Comparison of ENCODE assay signal across 1 cellular context in genomic region chr17:82325286-82326180, GRCh38.
TF ChIP-seq lines count a peak whose summit lies in the region.

No MANE protein-coding gene starts in this region.

TF ChIP-seq in HepG2, 621 proteins besides CTCF, POLR2A, EP300 and RAD21 (continued from another document and continues in another):
- TF ChIP-seq ZBTB39 (CRISPR knock-in tag; IDR thresholded peaks at IDR 0.05) (0 out of 2 replicates have a peak, but pooled peaks have one; percentile 69), STAT6 (CRISPR knock-in tag; IDR thresholded peaks at IDR 0.05; ENCODE audit: borderline replicate concordance) (no peak), ZNF512B (CRISPR knock-in tag; IDR thresholded peaks at IDR 0.05; ENCODE audit: borderline replicate concordance) (peak; percentile 91; the same call in 1 of the 2 replicates), ZNF780A (CRISPR knock-in tag; IDR thresholded peaks at IDR 0.05) (peak; percentile 80; the same call in 1 of the 2 replicates), SAFB2 (CRISPR knock-in tag; IDR thresholded peaks at IDR 0.05; ENCODE audit: borderline replicate concordance, low read depth) (no peak), LBX2 (CRISPR knock-in tag; IDR thresholded peaks at IDR 0.05; ENCODE audit: borderline replicate concordance) (no peak; the same call in none of the 2 replicates), ZBTB44 (CRISPR knock-in tag; IDR thresholded peaks at IDR 0.05) (no peak), SP5 (CRISPR knock-in tag; IDR thresholded peaks at IDR 0.05; ENCODE audit: borderline replicate concordance, low read depth) (peak; percentile 83), ZHX1 (CRISPR knock-in tag; IDR thresholded peaks at IDR 0.05; ENCODE audit: low read depth) (peak; percentile 90), ZNF280B (CRISPR knock-in tag; IDR thresholded peaks at IDR 0.05; ENCODE audit: borderline replicate concordance) (peak; percentile 87), TAF1 (CRISPR knock-in tag; IDR thresholded peaks at IDR 0.05) (peak; percentile 44; the same call in 1 of the 2 replicates), ARHGAP35 (CRISPR knock-in tag; IDR thresholded peaks at IDR 0.05; ENCODE audit: borderline replicate concordance) (peak; percentile 49), IKZF4 (CRISPR knock-in tag; IDR thresholded peaks at IDR 0.05; ENCODE audit: borderline replicate concordance, low read depth, not compliant biosample characterization) (peak; percentile 56), REST (IDR thresholded peaks at IDR 0.05; ENCODE audit: borderline replicate concordance in 1 of 2, low read depth in 1 of 2, low read length in 2 of 2) (no peak; a peak in 1 of 4 replicates), ZNF280D (CRISPR knock-in tag; IDR thresholded peaks at IDR 0.05) (peak; percentile 79; the same call in 1 of the 2 replicates), UBTF (CRISPR knock-in tag; IDR thresholded peaks at IDR 0.05) (peak; percentile 99), DNMT3B (CRISPR knock-in tag; conservative IDR thresholded peaks at IDR 0.05) (no peak), HNF1B (CRISPR knock-in tag; IDR thresholded peaks at IDR 0.05) (peak; percentile 96), ZNF510 (CRISPR knock-in tag; IDR thresholded peaks at IDR 0.05; ENCODE audit: low read depth) (peak; percentile 59; the same call in 1 of the 2 replicates), YY1 (IDR thresholded peaks at IDR 0.05; ENCODE audit: insufficient read depth, insufficient replicate concordance, low read depth, low read length) (peak; percentile 4), ELF3 (CRISPR knock-in tag; IDR thresholded peaks at IDR 0.05) (peak; percentile 49)
